In the genomic region with DNA sequence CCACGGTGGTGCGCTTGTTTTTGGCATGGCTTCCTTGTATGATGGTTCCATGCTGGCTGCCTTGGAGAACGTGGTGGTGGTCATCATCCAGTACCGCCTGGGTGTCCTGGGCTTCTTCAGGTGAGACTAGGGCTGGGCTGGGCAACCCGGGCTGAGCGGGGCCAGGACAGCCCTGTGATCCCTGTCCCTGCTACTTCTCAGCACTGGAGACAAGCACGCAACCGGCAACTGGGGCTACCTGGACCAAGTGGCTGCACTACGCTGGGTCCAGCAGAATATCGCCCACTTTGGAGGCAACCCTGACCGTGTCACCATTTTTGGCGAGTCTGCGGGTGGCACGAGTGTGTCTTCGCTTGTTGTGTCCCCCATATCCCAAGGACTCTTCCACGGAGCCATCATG, we compare ENCODE assay signal across 17 cellular contexts. TPM values are rescaled to one million over a fixed set of nuclear protein-coding genes. Genes with fewer than 3 reads are reported as not detected.
A peak's percentile ranks its signal among the peaks of the same experiment; 100 is the strongest.
DNase-seq lines count a peak whose midpoint lies in the region; ATAC-seq, FAIRE-seq and TF ChIP-seq lines count a peak whose summit lies in the region.
"Had no signal": no experiment of that assay in that cellular context is flagged by ENCODE, and none has a peak within 500 bp of the region (broad histone marks: within the 10 kb centered on the region; RNA-seq: fewer than 3 reads in every experiment).

No MANE protein-coding gene starts in this region.

- peaks cover 22% of the 10 kb centered on the region for H3K79me2 ChIP-seq in K562 (ENCODE audit: control insufficient read depth, insufficient read depth, low read length)

- no peak for TF ChIP-seq EP300 in K562 (IDR thresholded peaks at IDR 0.05; ENCODE audit: low read length)

- H3K79me1 ChIP-seq in mesenchymal stem cell (replicated peaks; ENCODE audit: low read length, poor library complexity, severe bottlenecking), result peaks cover 34% of the 10 kb centered on the region

- no peak for FAIRE-seq in K562 (lab: Jason Lieb, UNC)
- FAIRE-seq: A204.1, D721Med, G401.6, GM12891, GM19239, H1 had no signal

- in situ Hi-C loops in K562 (cut with MboI), result no loop called here

- H3K27me3 ChIP-seq in K562 (ENCODE audit: control insufficient read depth in 2 of 2, insufficient read depth in 2 of 2, low read length in 2 of 2) (no peaks in the 10 kb centered on the region), mesenchymal stem cell (ENCODE audit: control insufficient read depth in 1 of 2, insufficient read depth in 1 of 2, low read length in 2 of 2) (no peaks in the 10 kb centered on the region), left ventricle myocardium inferior (ENCODE audit: low read depth) (no peaks in the 10 kb centered on the region)
- H3K27me3 ChIP-seq: BE2C had no signal

- TF ChIP-seq CTCF in K562 (IDR thresholded peaks at IDR 0.05 in 2 of 3, conservative IDR thresholded peaks at IDR 0.05 in 1 of 3; ENCODE audit: insufficient read depth in 2 of 3, low read depth in 1 of 3, low read length in 3 of 3) (no peak), left ventricle myocardium inferior (IDR thresholded peaks at IDR 0.05; ENCODE audit: borderline replicate concordance) (no peak), mucosa of descending colon (IDR thresholded peaks at IDR 0.05) (no peak)

- DNase-seq in K562 (ENCODE audit: extremely low read depth in 1 of 4, low spot score in 3 of 4), result no peak
- DNase-seq in mesenchymal stem cell, result no peak
- DNase-seq in activated T-cell treated with anti-CD3 and anti-CD28 coated beads for 4 hours, result no peak
- no peak for DNase-seq in left ventricle myocardium inferior
- DNase-seq in mucosa of descending colon, result no peak
- DNase-seq: ACHN; BE2C; C1 segment of cervical spinal cord; Caco-2; CD4-positive, alpha-beta T cell had no signal

- H2AFZ ChIP-seq in K562 (ENCODE audit: low read depth, low read length), result no peak overlapping the region
- H2AFZ ChIP-seq in mesenchymal stem cell (ENCODE audit: low read depth, low read length), result no peak overlapping the region

- CTCF ChIA-PET in K562 (lab: Yijun Ruan, JAX; ENCODE audit: low intra/inter-chr PET ratio), result no interaction called here

- no peak overlapping the region for H3K4ac ChIP-seq in mesenchymal stem cell (ENCODE audit: low read depth in 1 of 2, low read length in 2 of 2)

- no TSS peak for BruUV-seq in K562 (replicated peaks; lab: Mats Ljungman, UMichigan)

- TF ChIP-seq RAD21 in K562 (CRISPR knock-in tag; conservative IDR thresholded peaks at IDR 0.05 in 1 of 2, IDR thresholded peaks at IDR 0.05 in 1 of 2), result no peak

- H3K27ac ChIP-seq in K562 (ENCODE audit: extremely low read depth, low read depth, low read length) (no peak overlapping the region), mesenchymal stem cell (ENCODE audit: low read length, poor library complexity, severe bottlenecking) (no peak overlapping the region), left ventricle myocardium inferior (replicated peaks) (no peak overlapping the region)

- H3K23ac ChIP-seq in mesenchymal stem cell (ENCODE audit: low read length in 2 of 2), result no peak overlapping the region

- no peak overlapping the region for H2BK15ac ChIP-seq in mesenchymal stem cell (ENCODE audit: low read depth, poor library complexity, severe bottlenecking)

- POLR2A ChIA-PET in K562 (lab: Yijun Ruan, JAX), result interaction anchor here (0.6 kb wide), 1 partner anchor 539 kb away, joined by 3 read pairs; no protein-coding TSS in a partner anchor

- H3K4me3 ChIP-seq in K562, result no peak overlapping the region
- H3K4me3 ChIP-seq in mesenchymal stem cell (ENCODE audit: insufficient read depth in 1 of 2, low read depth in 1 of 2, low read length in 2 of 2), result no peak overlapping the region
- H3K4me3 ChIP-seq in left ventricle myocardium inferior, result no peak overlapping the region
- no peak overlapping the region for H3K4me3 ChIP-seq in mucosa of descending colon
- H3K4me3 ChIP-seq: HAP-1 had no signal

- H3K36me3 ChIP-seq in K562 (ENCODE audit: control insufficient read depth, insufficient read depth, low read length), result peaks cover 79% of the 10 kb centered on the region; the same call in 2 of the 3 replicates
- H3K36me3 ChIP-seq in mesenchymal stem cell (ENCODE audit: control insufficient read depth in 1 of 2, insufficient read depth in 2 of 2, low read depth in 1 of 2, low read length in 2 of 2), result peaks cover 63 to 74% of the 10 kb centered on the region in 2 experiments
- peaks cover 68% of the 10 kb centered on the region for H3K36me3 ChIP-seq in left ventricle myocardium inferior
- peaks cover 14% of the 10 kb centered on the region for H3K36me3 ChIP-seq in mucosa of descending colon (ENCODE audit: low read depth)

- H3K9me3 ChIP-seq in K562 (replicated peaks; ENCODE audit: control insufficient read depth, insufficient read depth, low read depth, low read length) (no peaks in the 10 kb centered on the region), mesenchymal stem cell (ENCODE audit: control insufficient read depth, low read length) (no peaks in the 10 kb centered on the region), left ventricle myocardium inferior (replicated peaks) (no peaks in the 10 kb centered on the region), mucosa of descending colon (no peaks in the 10 kb centered on the region)
- H3K9me3 ChIP-seq: BE2C, Caco-2, HAP-1 had no signal

- H2BK12ac ChIP-seq in mesenchymal stem cell (ENCODE audit: low read length in 2 of 2), result no peak overlapping the region

- H3K18ac ChIP-seq in mesenchymal stem cell (ENCODE audit: low read depth in 1 of 2, low read length in 2 of 2), result no peak overlapping the region

- H3K14ac ChIP-seq in mesenchymal stem cell (ENCODE audit: low read length in 2 of 2), result no peak overlapping the region

- no peak for ATAC-seq in K562
- ATAC-seq in mucosa of descending colon, result no peak

- no peak overlapping the region for H2AK5ac ChIP-seq in mesenchymal stem cell (ENCODE audit: low read length, severe bottlenecking)

- H3K4me2 ChIP-seq in K562 (ENCODE audit: insufficient read depth, low read length) (no peak overlapping the region), mesenchymal stem cell (ENCODE audit: low read length, poor library complexity, severe bottlenecking) (no peak overlapping the region)

- no peak overlapping the region for H4K8ac ChIP-seq in mesenchymal stem cell (ENCODE audit: low read length)

- intact Hi-C loops in K562 (cut with micrococcal nuclease), result no loop called here
- intact Hi-C loops in left ventricle myocardium inferior (cut with micrococcal nuclease), result no loop called here
- intact Hi-C loops in mucosa of descending colon (cut with DNase I, micrococcal nuclease), result no loop called here

- peak overlapping the region; percentile 29 for H4K91ac ChIP-seq in mesenchymal stem cell (ENCODE audit: low read length)

- H2BK120ac ChIP-seq in mesenchymal stem cell (ENCODE audit: low read depth, low read length), result no peak overlapping the region

- 96% methylated on average over 13 of the region's 16 CpGs for WGBS in K562 (ENCODE audit: insufficient coverage, low coverage, missing lambda C conversion rate)
- WGBS in mesenchymal stem cell, result 96% methylated on average over 16 of the region's 16 CpGs

- TF ChIP-seq POLR2A in K562 (conservative IDR thresholded peaks at IDR 0.05), result no peak

- H3K4me1 ChIP-seq in K562 (replicated peaks in 1 of 2; ENCODE audit: control insufficient read depth in 2 of 2, insufficient read depth in 2 of 2, low read length in 2 of 2) (peaks cover 7 to 24% of the 10 kb centered on the region in 2 experiments), mesenchymal stem cell (ENCODE audit: control insufficient read depth, insufficient read depth, low read depth, low read length) (peaks cover 14% of the 10 kb centered on the region), left ventricle myocardium inferior (peaks cover 37% of the 10 kb centered on the region), mucosa of descending colon (ENCODE audit: low read depth) (peaks cover 27% of the 10 kb centered on the region)
- H3K4me1 ChIP-seq: BE2C, HAP-1 had no signal

- 0 out of 2 replicates have a peak, but pooled peaks cover 5% of the 10 kb centered on the region for H4K20me1 ChIP-seq in K562 (replicated peaks; ENCODE audit: control insufficient read depth, insufficient read depth, low read length)

- H3K9me1 ChIP-seq in K562 (ENCODE audit: control insufficient read depth, insufficient read depth, low read length), result no peaks in the 10 kb centered on the region

- H2BK5ac ChIP-seq in mesenchymal stem cell (ENCODE audit: low read depth, low read length, poor library complexity, severe bottlenecking), result no peak overlapping the region

- H3K9ac ChIP-seq in K562 (ENCODE audit: insufficient read depth in 1 of 2, low read depth in 2 of 2, low read length in 2 of 2) (peak overlapping the region in 1 of 2 experiments; percentile 47; a peak in 1 of 4 replicates), mesenchymal stem cell (ENCODE audit: low read length) (no peak overlapping the region)

RNA-seq across cellular contexts. Expression of a gene that starts 4.9 kb away (rescaled TPM):
- total RNA-seq in K562 (2011; cell fraction: chromatin; rRNA removed; ENCODE audit: low replicate concordance), result 47.2 and 114 TPM in 2 replicates
- 82.2 and 90.6 TPM in 2 replicates for total RNA-seq in K562 (2011; cell fraction: nucleolus; rRNA removed)
- total RNA-seq in K562 (2011; cell fraction: nucleoplasm; rRNA removed), result 50.4 and 59.2 TPM in 2 replicates
- total RNA-seq in K562 (2014; rRNA removed) (35.0 and 38.1 TPM in 2 replicates), K562 (2014; rRNA removed; fragmentation: Illumina TruSeq; extraction: Trizol) (15.2 and 16.8 TPM in 2 replicates), K562 (2015; rRNA removed; fragmentation: Illumina TruSeq; extraction: Trizol) (23.6 and 24.4 TPM in 2 replicates), K562 (2021) (33.5 and 37.9 TPM in 2 replicates), left ventricle myocardium inferior (88.5 TPM), mucosa of descending colon (100 to 1,000 TPM; 180 to 566 (median 456) TPM)
- polyA plus RNA-seq in K562 (2011; rRNA removed) (14.0 and 14.1 TPM in 2 replicates), K562 (2014; fragmentation: Illumina TruSeq; extraction: Trizol) (24.9 and 28.4 TPM in 2 replicates), K562 (2014; fragmentation: Nextera tagmentation; extraction: Ambion mirVana) (1 to 10 TPM; 2.2 to 2.4 TPM), K562 (2014; rRNA removed) (27.7 and 28.3 TPM in 2 replicates)
- 14.0 and 32.8 TPM in 2 replicates for polyA plus RNA-seq in K562 (2011; cell fraction: cytosol; rRNA removed)
- 17.8 and 25.2 TPM in 2 replicates for polyA plus RNA-seq in K562 (2011; cell fraction: nucleus; rRNA removed)
- 22.3 and 36.1 TPM in 2 replicates for polyA plus RNA-seq in K562 (2012)
- 11.9 and 18.9 TPM in 2 replicates for polyA minus RNA-seq in K562 (2011; rRNA and poly(A)+ RNA removed)
- polyA minus RNA-seq in K562 (2011; cell fraction: cytosol; rRNA and poly(A)+ RNA removed), result 22.0 and 22.2 TPM in 2 replicates
- 44.2 and 45.3 TPM in 2 replicates for polyA minus RNA-seq in K562 (2011; cell fraction: nucleus; rRNA and poly(A)+ RNA removed)
- polyA plus RNA-seq in mesenchymal stem cell (2013, experiment 1 of 2), result 27.4 TPM
- polyA plus RNA-seq in mesenchymal stem cell (2013, experiment 2 of 2), result 27.4 TPM

RNA-seq across cellular contexts. Expression of a gene that starts 6.0 kb away (rescaled TPM):
- 10.4 and 40.1 TPM in 2 replicates for total RNA-seq in K562 (2011; cell fraction: chromatin; rRNA removed; ENCODE audit: low replicate concordance)
- total RNA-seq in K562 (2011; cell fraction: nucleolus; rRNA removed), result 65.7 and 75.7 TPM in 2 replicates
- total RNA-seq in K562 (2011; cell fraction: nucleoplasm; rRNA removed), result 39.2 and 45.6 TPM in 2 replicates
- 147 and 189 TPM in 2 replicates for total RNA-seq in K562 (2014; rRNA removed)
- total RNA-seq in K562 (2014; rRNA removed; fragmentation: Illumina TruSeq; extraction: Trizol), result 57.6 and 86.8 TPM in 2 replicates
- total RNA-seq in K562 (2015; rRNA removed; fragmentation: Illumina TruSeq; extraction: Trizol), result 104 and 111 TPM in 2 replicates
- total RNA-seq in K562 (2021), result 99.4 and 104 TPM in 2 replicates
- polyA plus RNA-seq in K562 (2011; rRNA removed), result 146 and 161 TPM in 2 replicates
- polyA plus RNA-seq in K562 (2011; cell fraction: cytosol; rRNA removed), result 295 and 471 TPM in 2 replicates
- 117 and 133 TPM in 2 replicates for polyA plus RNA-seq in K562 (2011; cell fraction: nucleus; rRNA removed)
- 198 and 206 TPM in 2 replicates for polyA plus RNA-seq in K562 (2012)
- polyA plus RNA-seq in K562 (2014; fragmentation: Illumina TruSeq; extraction: Trizol), result 113 and 154 TPM in 2 replicates
- 100 to 1,000 TPM; 104 to 122 TPM for polyA plus RNA-seq in K562 (2014; fragmentation: Nextera tagmentation; extraction: Ambion mirVana)
- polyA plus RNA-seq in K562 (2014; rRNA removed), result 182 and 250 TPM in 2 replicates
- polyA minus RNA-seq in K562 (2011; rRNA and poly(A)+ RNA removed), result 67.2 and 95.6 TPM in 2 replicates
- polyA minus RNA-seq in K562 (2011; cell fraction: cytosol; rRNA and poly(A)+ RNA removed), result 68.9 and 80.4 TPM in 2 replicates
- 16.6 and 19.4 TPM in 2 replicates for polyA minus RNA-seq in K562 (2011; cell fraction: nucleus; rRNA and poly(A)+ RNA removed)
- 110 TPM for polyA plus RNA-seq in mesenchymal stem cell (2013, experiment 1 of 2)
- polyA plus RNA-seq in mesenchymal stem cell (2013, experiment 2 of 2), result 117 TPM
- total RNA-seq in left ventricle myocardium inferior, result 127 TPM
- total RNA-seq in mucosa of descending colon, result 10 to 100 TPM; 72.5 to 78.1 (median 76.5) TPM

RNA-seq across cellular contexts. Expression of a gene that starts 14.9 kb away (rescaled TPM):
- not detected in 2 replicates for total RNA-seq in K562 (2011; cell fraction: chromatin; rRNA removed; ENCODE audit: low replicate concordance)
- 0.79 and 1.2 TPM in 2 replicates for total RNA-seq in K562 (2011; cell fraction: nucleolus; rRNA removed)
- 0.44 TPM in 1 of 2 replicates, not detected in the other for total RNA-seq in K562 (2011; cell fraction: nucleoplasm; rRNA removed)
- total RNA-seq in K562 (2014; rRNA removed), result 0.09 and 0.12 TPM in 2 replicates
- total RNA-seq in K562 (2014; rRNA removed; fragmentation: Illumina TruSeq; extraction: Trizol), result not detected in 2 replicates
- not detected in 2 replicates for total RNA-seq in K562 (2015; rRNA removed; fragmentation: Illumina TruSeq; extraction: Trizol)
- 0.13 and 0.16 TPM in 2 replicates for total RNA-seq in K562 (2021)
- polyA plus RNA-seq in K562 (2011; rRNA removed), result 0.05 and 0.20 TPM in 2 replicates
- 0.28 and 0.65 TPM in 2 replicates for polyA plus RNA-seq in K562 (2011; cell fraction: cytosol; rRNA removed)
- polyA plus RNA-seq in K562 (2011; cell fraction: nucleus; rRNA removed), result 0.20 and 0.71 TPM in 2 replicates
- polyA plus RNA-seq in K562 (2012), result 0.12 and 1.1 TPM in 2 replicates
- not detected in 2 replicates for polyA plus RNA-seq in K562 (2014; fragmentation: Illumina TruSeq; extraction: Trizol)
- polyA plus RNA-seq in K562 (2014; fragmentation: Nextera tagmentation; extraction: Ambion mirVana), result not detected
- polyA plus RNA-seq in K562 (2014; rRNA removed), result 0.12 TPM in 1 of 2 replicates, not detected in the other
- 0.14 TPM in 1 of 2 replicates, not detected in the other for polyA minus RNA-seq in K562 (2011; rRNA and poly(A)+ RNA removed)
- polyA minus RNA-seq in K562 (2011; cell fraction: cytosol; rRNA and poly(A)+ RNA removed), result 0.95 TPM in 1 of 2 replicates, not detected in the other
- polyA minus RNA-seq in K562 (2011; cell fraction: nucleus; rRNA and poly(A)+ RNA removed), result 0.22 TPM in 1 of 2 replicates, not detected in the other
- polyA plus RNA-seq in mesenchymal stem cell (2013, experiment 1 of 2), result 6.9 TPM
- 7.7 TPM for polyA plus RNA-seq in mesenchymal stem cell (2013, experiment 2 of 2)
- total RNA-seq in left ventricle myocardium inferior, result 135 TPM
- 10 to 100 TPM in 1 of 3 donors, 1 to 10 TPM in 2; 1.3 to 11.6 (median 1.3) TPM for total RNA-seq in mucosa of descending colon
- total RNA-seq: H1 had no signal

RNA-seq across cellular contexts. Expression of a gene that starts 20.8 kb away (rescaled TPM):
- total RNA-seq in K562 (2011; cell fraction: chromatin; rRNA removed; ENCODE audit: low replicate concordance), result 3.7 and 10.0 TPM in 2 replicates
- total RNA-seq in K562 (2011; cell fraction: nucleolus; rRNA removed), result 6.3 and 12.5 TPM in 2 replicates
- 4.3 and 6.3 TPM in 2 replicates for total RNA-seq in K562 (2011; cell fraction: nucleoplasm; rRNA removed)
- total RNA-seq in K562 (2014; rRNA removed) (0.68 and 2.0 TPM in 2 replicates), K562 (2014; rRNA removed; fragmentation: Illumina TruSeq; extraction: Trizol) (0.61 and 0.65 TPM in 2 replicates), K562 (2015; rRNA removed; fragmentation: Illumina TruSeq; extraction: Trizol) (1.0 and 1.7 TPM in 2 replicates), K562 (2021) (2.2 and 2.8 TPM in 2 replicates), left ventricle myocardium inferior (1.0 TPM), mucosa of descending colon (100 to 1,000 TPM in 2 of 3 donors, 10 to 100 TPM in 1; 86.5 to 264 (median 199) TPM)
- polyA plus RNA-seq in K562 (2011; rRNA removed) (0.60 and 4.4 TPM in 2 replicates), K562 (2014; fragmentation: Illumina TruSeq; extraction: Trizol) (0.98 and 1.2 TPM in 2 replicates), K562 (2014; fragmentation: Nextera tagmentation; extraction: Ambion mirVana) (under 1 TPM; 0.06 TPM), K562 (2014; rRNA removed) (1.3 and 3.1 TPM in 2 replicates)
- 0.57 and 2.3 TPM in 2 replicates for polyA plus RNA-seq in K562 (2011; cell fraction: cytosol; rRNA removed)
- 8.2 and 24.8 TPM in 2 replicates for polyA plus RNA-seq in K562 (2011; cell fraction: nucleus; rRNA removed)
- polyA plus RNA-seq in K562 (2012), result 1.2 and 3.3 TPM in 2 replicates
- polyA minus RNA-seq in K562 (2011; rRNA and poly(A)+ RNA removed), result 1.1 and 2.1 TPM in 2 replicates
- 2.2 TPM in 1 of 2 replicates, not detected in the other for polyA minus RNA-seq in K562 (2011; cell fraction: cytosol; rRNA and poly(A)+ RNA removed)
- polyA minus RNA-seq in K562 (2011; cell fraction: nucleus; rRNA and poly(A)+ RNA removed), result 3.6 and 18.4 TPM in 2 replicates
- polyA plus RNA-seq in mesenchymal stem cell (2013, experiment 1 of 2), result 0.07 TPM
- polyA plus RNA-seq in mesenchymal stem cell (2013, experiment 2 of 2), result 0.01 TPM

RNA-seq across cellular contexts. Expression of a gene that starts 21.6 kb away (rescaled TPM):
- total RNA-seq in K562 (2011; cell fraction: chromatin; rRNA removed; ENCODE audit: low replicate concordance), result not detected in 2 replicates
- total RNA-seq in K562 (2011; cell fraction: nucleolus; rRNA removed), result not detected in 2 replicates
- not detected in 2 replicates for total RNA-seq in K562 (2011; cell fraction: nucleoplasm; rRNA removed)
- total RNA-seq in K562 (2014; rRNA removed), result not detected in 2 replicates
- not detected in 2 replicates for total RNA-seq in K562 (2014; rRNA removed; fragmentation: Illumina TruSeq; extraction: Trizol)
- total RNA-seq in K562 (2015; rRNA removed; fragmentation: Illumina TruSeq; extraction: Trizol), result not detected in 2 replicates
- not detected in 2 replicates for total RNA-seq in K562 (2021)
- not detected in 2 replicates for polyA plus RNA-seq in K562 (2011; rRNA removed)
- polyA plus RNA-seq in K562 (2011; cell fraction: cytosol; rRNA removed), result not detected in 2 replicates
- not detected in 2 replicates for polyA plus RNA-seq in K562 (2011; cell fraction: nucleus; rRNA removed)
- polyA plus RNA-seq in K562 (2012), result not detected in 2 replicates
- not detected in 2 replicates for polyA plus RNA-seq in K562 (2014; fragmentation: Illumina TruSeq; extraction: Trizol)
- not detected for polyA plus RNA-seq in K562 (2014; fragmentation: Nextera tagmentation; extraction: Ambion mirVana)
- polyA plus RNA-seq in K562 (2014; rRNA removed), result not detected in 2 replicates
- not detected in 2 replicates for polyA minus RNA-seq in K562 (2011; rRNA and poly(A)+ RNA removed)
- not detected in 2 replicates for polyA minus RNA-seq in K562 (2011; cell fraction: cytosol; rRNA and poly(A)+ RNA removed)
- not detected in 2 replicates for polyA minus RNA-seq in K562 (2011; cell fraction: nucleus; rRNA and poly(A)+ RNA removed)
- not detected for polyA plus RNA-seq in mesenchymal stem cell (2013, experiment 1 of 2)
- not detected for polyA plus RNA-seq in mesenchymal stem cell (2013, experiment 2 of 2)
- not detected for total RNA-seq in left ventricle myocardium inferior
- total RNA-seq in mucosa of descending colon, result under 1 TPM; 0.13 to 0.78 (median 0.72) TPM
- total RNA-seq: CD4-positive, alpha-beta T cell; H1 had no signal
- polyA plus RNA-seq: H1 had no signal

Comparison
In these comparisons a context has a peak if more than half of its experiments do, and no peak if none do; other contexts are left out.
1. RNA of a gene that starts 14.9 kb away (total RNA-seq): 135 TPM in left ventricle myocardium inferior (single experiment); 1.3 to 11.6 TPM in mucosa of descending colon and 0.09 to 1.2 TPM in K562; every median in the first group is over 10 times any median in the second.